8 cellular contexts compared by ENCODE assay signal in the genomic region with DNA sequence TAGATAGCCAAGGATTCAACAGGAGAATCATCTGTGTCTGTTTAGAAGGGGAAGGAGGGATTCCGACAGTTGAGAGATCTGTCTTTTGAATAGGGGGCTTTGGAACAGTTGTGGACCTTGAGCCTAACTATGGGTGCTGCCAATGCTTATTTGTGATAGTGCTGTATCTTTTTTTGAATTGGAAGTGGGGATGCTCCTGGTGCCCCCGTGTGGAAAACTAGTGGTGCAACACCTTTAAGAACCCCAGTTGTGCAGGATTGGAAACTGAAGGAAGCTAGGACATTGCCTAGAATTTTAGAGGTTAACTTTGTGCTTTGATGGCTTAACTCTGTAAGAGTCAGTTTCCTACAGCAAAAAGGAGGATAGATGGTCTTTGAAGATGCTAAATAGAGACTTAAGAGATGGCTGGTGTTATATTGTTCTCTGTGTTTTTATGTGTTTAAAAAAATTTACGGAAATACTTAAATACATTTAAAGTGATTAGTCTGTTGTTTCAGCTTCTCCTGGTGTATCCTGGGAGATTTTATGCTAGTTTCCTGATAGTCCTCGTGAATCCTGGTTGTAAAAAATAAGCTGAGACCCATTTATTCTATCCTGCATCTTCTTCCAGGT.
A peak's percentile ranks its signal among the peaks of the same experiment; 100 is the strongest.
DNase-seq lines count a peak whose midpoint lies in the region; ATAC-seq, FAIRE-seq and TF ChIP-seq lines count a peak whose summit lies in the region.

No MANE protein-coding gene starts in this region.

- peak overlapping the region; percentile 74 for H3K27ac ChIP-seq in RWPE2 (ENCODE audit: poor library complexity, severe bottlenecking)

- DNase-seq in DMS153 treated with DMSO at 0.1 percent for 48 hours (lab: John Stamatoyannopoulos, UW; ENCODE audit: unreplicated experiment) (peak; percentile 45), HTR-8/SVneo (ENCODE audit: insufficient read length, low spot score) (peak; percentile 72), RWPE2 (ENCODE audit: low spot score) (no peak), astrocyte of the spinal cord (ENCODE audit: low read depth, low spot score) (peak; percentile 65), iPS-NIHi7 (ENCODE audit: extremely low spot score) (peak; percentile 56), NCI-H1048 (lab: John Stamatoyannopoulos, UW) (no peak)
- DNase-seq in stimulated activated CD4-positive, alpha-beta T cell treated with anti-CD3 and anti-CD28 coated beads, Interleukin-1b, Interleukin-23, amount 100 ng/mL, for 4 hours (ENCODE audit: low read depth in 2 of 2), result peak; percentile 8 to 23

- ATAC-seq in RWPE2 (ENCODE audit: low read depth) (peak; percentile 60; the same call in 2 of the 3 replicates), HG03095 (IDR thresholded peaks at IDR 0.05; ENCODE audit: unreplicated experiment) (no peak)

- H3K4me3 ChIP-seq in RWPE2 (ENCODE audit: severe bottlenecking) (no peak overlapping the region), astrocyte of the spinal cord (ENCODE audit: low read depth, low read length) (no peak overlapping the region)

- H3K9me3 ChIP-seq in RWPE2 (ENCODE audit: severe bottlenecking), result no peaks in the 10 kb centered on the region

- TF ChIP-seq CTCF in RWPE2 (IDR thresholded peaks at IDR 0.05; ENCODE audit: poor library complexity, severe bottlenecking) (peak; percentile 91), astrocyte of the spinal cord (IDR thresholded peaks at IDR 0.05; ENCODE audit: low read depth, low read length) (peak; percentile 80)

- H3K4me1 ChIP-seq in RWPE2 (ENCODE audit: insufficient read depth, poor library complexity, severe bottlenecking), result peaks cover 35% of the 10 kb centered on the region

- no peak for FAIRE-seq in HTR-8/SVneo (lab: Jason Lieb, UNC)

- H3K36me3 ChIP-seq in RWPE2 (ENCODE audit: low read depth), result peaks cover 61% of the 10 kb centered on the region

- no peaks in the 10 kb centered on the region for H3K27me3 ChIP-seq in RWPE2 (ENCODE audit: insufficient read depth, poor library complexity, severe bottlenecking)

- in situ Hi-C loops in astrocyte of the spinal cord (cut with HindIII; ENCODE audit: low sequenced_read_pairs), result no loop called here

Comparison
In these comparisons a context has a peak if more than half of its experiments do, and no peak if none do; other contexts are left out.
1. DNase-seq: peak in DMS153 treated with DMSO at 0.1 percent for 48 hours (single experiment), HTR-8/SVneo (single experiment), astrocyte of the spinal cord (single experiment), iPS-NIHi7 (single experiment) and stimulated activated CD4-positive, alpha-beta T cell treated with anti-CD3 and anti-CD28 coated beads, Interleukin-1b, Interleukin-23, amount 100 ng/mL, for 4 hours (2 of 2); none in RWPE2 (single experiment) and NCI-H1048 (single experiment).